Comparison of ENCODE assay signal across 8 cellular contexts in the genomic region with DNA sequence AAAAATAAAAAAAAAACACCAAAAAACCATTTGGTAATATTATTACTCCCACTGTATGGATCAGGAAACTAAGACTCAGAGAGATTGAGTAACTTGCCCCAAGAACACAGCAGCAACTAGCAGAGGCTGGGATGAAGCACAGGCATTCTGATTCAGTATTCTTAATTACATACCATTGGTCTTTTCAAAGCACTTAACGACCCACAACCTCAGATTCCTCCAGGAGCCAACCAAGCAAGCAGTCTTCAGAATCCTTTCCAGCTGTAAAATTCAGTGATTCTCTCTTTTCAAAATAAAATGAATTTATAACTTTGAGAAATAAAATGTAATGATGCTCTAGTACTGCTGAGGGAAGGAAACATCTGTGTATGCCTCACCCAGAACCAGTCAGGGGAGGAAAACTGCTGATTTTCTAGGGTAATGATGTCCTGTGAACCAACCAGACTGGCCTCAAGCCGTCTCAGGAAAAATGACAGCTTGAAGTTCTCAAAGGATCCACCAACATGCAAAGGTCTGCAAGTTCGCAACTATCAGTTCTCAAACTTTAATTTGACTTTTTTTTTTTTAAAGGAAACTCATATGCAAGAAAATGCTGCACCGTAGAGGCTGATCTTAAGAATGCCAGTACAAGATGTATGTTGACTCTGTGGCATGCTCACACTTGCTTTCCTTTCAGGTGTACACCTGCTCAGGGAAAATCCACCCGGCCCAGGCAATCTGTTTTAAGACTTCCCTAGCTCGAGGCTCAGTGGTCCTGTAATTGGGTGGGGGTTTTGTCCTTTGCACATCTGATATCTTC. TPM values are rescaled to one million over a fixed set of nuclear protein-coding genes. Genes with fewer than 3 reads are reported as not detected.
DNase-seq lines count a peak whose midpoint lies in the region; FAIRE-seq and TF ChIP-seq lines count a peak whose summit lies in the region.

No MANE protein-coding gene starts in this region.

- no peak for TF ChIP-seq POLR2A in endothelial cell of umbilical vein (IDR thresholded peaks at IDR 0.05; ENCODE audit: low read depth, low read length)

- dilution Hi-C loops in endothelial cell of umbilical vein (cut with MboI; ENCODE audit: extremely low pct_ligation_motif_present, low sequenced_read_pairs) = no loop called here

- peak overlapping the region; percentile 64 for H3K4me2 ChIP-seq in endothelial cell of umbilical vein (ENCODE audit: insufficient read depth, low read length)

- peak overlapping the region; percentile 5 for H2AFZ ChIP-seq in endothelial cell of umbilical vein (ENCODE audit: low read depth, low read length)

- FAIRE-seq in GM19239 (lab: Jason Lieb, UNC) (peak; percentile 11), endothelial cell of umbilical vein (lab: Jason Lieb, UNC) (no peak)

- H3K4me1 ChIP-seq in endothelial cell of umbilical vein (ENCODE audit: control insufficient read depth, extremely low read depth, insufficient read depth, low read length) (peaks cover 32% of the 10 kb centered on the region), rectal smooth muscle tissue (ENCODE audit: control insufficient read depth, insufficient read depth, low read length) (peaks cover 82% of the 10 kb centered on the region)

- POLR2A ChIA-PET in AG04449 (lab: Yijun Ruan, JAX) = interaction anchor here (0.7 to 3.7 kb wide), 5 partner anchors 11 to 86 kb away, joined by 3 to 24 read pairs (median 6); no protein-coding TSS in a partner anchor
- POLR2A ChIA-PET in endothelial cell of umbilical vein (lab: Charles Lee) = interaction anchor here (0.9 to 1.2 kb wide), 2 partner anchors 18 to 61 kb away, joined by 3 to 12 read pairs; partner anchors contain the start of gene SRSF1

- peaks cover 6% of the 10 kb centered on the region for H3K79me2 ChIP-seq in endothelial cell of umbilical vein (ENCODE audit: control insufficient read depth, insufficient read depth, low read length)

- no TSS peak for BruUV-seq in endothelial cell of umbilical vein (replicated peaks; lab: Mats Ljungman, UMichigan)

- intact Hi-C loops in endothelial cell of umbilical vein (cut with micrococcal nuclease) = no loop called here

- H3K4me3 ChIP-seq in AG04449 (ENCODE audit: low read depth, low read length) = peak overlapping the region; percentile 51
- H3K4me3 ChIP-seq in endothelial cell of umbilical vein (replicated peaks in 1 of 3; ENCODE audit: insufficient read depth in 1 of 3, low read depth in 1 of 3, low read length in 3 of 3) = peak overlapping the region in 1 of 3 experiments; percentile 36
- H3K4me3 ChIP-seq in rectal smooth muscle tissue (ENCODE audit: low read length) = peak overlapping the region; percentile 79

- H4K20me1 ChIP-seq in endothelial cell of umbilical vein (replicated peaks; ENCODE audit: control insufficient read depth, extremely low read depth, insufficient read depth, low read length) = no peaks in the 10 kb centered on the region

- no peak for DNase-seq in AG04449 (ENCODE audit: low read depth, low spot score)
- DNase-seq in GM19239 (ENCODE audit: insufficient read length, low spot score) = no peak
- DNase-seq in NCI-H2171 (lab: John Stamatoyannopoulos, UW) = peak; percentile 40
- no peak for DNase-seq in endothelial cell of umbilical vein (ENCODE audit: low read depth, low spot score)
- DNase-seq in SKM-1 (lab: John Stamatoyannopoulos, UW; ENCODE audit: unreplicated experiment) = no peak
- DNase-seq in NCI-H128 (lab: John Stamatoyannopoulos, UW; ENCODE audit: unreplicated experiment) = no peak
- no peak for DNase-seq in COLO829 (ENCODE audit: low spot score)

- H3K9me3 ChIP-seq in endothelial cell of umbilical vein (replicated peaks; ENCODE audit: control insufficient read depth, insufficient read depth, low read length) = no peaks in the 10 kb centered on the region

- H3K27ac ChIP-seq in endothelial cell of umbilical vein (ENCODE audit: insufficient read depth, low read depth, low read length) (no peak overlapping the region), rectal smooth muscle tissue (ENCODE audit: low read depth, low read length) (peak overlapping the region; percentile 97)

- TF ChIP-seq CTCF in AG04449 (IDR thresholded peaks at IDR 0.05; ENCODE audit: insufficient read depth, low read length, missing control alignments) (no peak), endothelial cell of umbilical vein (IDR thresholded peaks at IDR 0.05; ENCODE audit: extremely low read depth in 1 of 2, insufficient read depth in 1 of 2, low read depth in 1 of 2, low read length in 2 of 2) (no peak)

- no peaks in the 10 kb centered on the region for H3K9me1 ChIP-seq in endothelial cell of umbilical vein (replicated peaks; ENCODE audit: control insufficient read depth, extremely low read depth, insufficient read depth, low read length)

- H3K27me3 ChIP-seq in endothelial cell of umbilical vein (ENCODE audit: control insufficient read depth in 2 of 2, insufficient read depth in 2 of 2, low read length in 2 of 2) = no peaks in the 10 kb centered on the region
- H3K27me3 ChIP-seq in rectal smooth muscle tissue (ENCODE audit: control insufficient read depth, insufficient read depth, low read length) = no peaks in the 10 kb centered on the region

- H3K9ac ChIP-seq in endothelial cell of umbilical vein (replicated peaks; ENCODE audit: extremely low read depth, insufficient read depth, low read length) = peak overlapping the region; percentile 16
- peak overlapping the region; percentile 39 for H3K9ac ChIP-seq in rectal smooth muscle tissue (ENCODE audit: low read length)

- CTCF ChIA-PET in AG04449 (lab: Yijun Ruan, JAX) (interaction anchor here (0.8 to 6.4 kb wide), 10 partner anchors 10 to 91 kb away, joined by 3 to 47 read pairs (median 4); no protein-coding TSS in a partner anchor), endothelial cell of umbilical vein (lab: Charles Lee) (interaction anchor here (0.9 to 1.8 kb wide), 6 partner anchors 9 to 113 kb away, joined by 3 to 12 read pairs (median 6); partner anchors contain the start of gene CUEDC1)

- H3K36me3 ChIP-seq in endothelial cell of umbilical vein (ENCODE audit: control insufficient read depth in 2 of 2, extremely low read depth in 1 of 2, insufficient read depth in 2 of 2, low read length in 2 of 2) = no peaks in the 10 kb centered on the region
- no peaks in the 10 kb centered on the region for H3K36me3 ChIP-seq in rectal smooth muscle tissue (ENCODE audit: control insufficient read depth, insufficient read depth, low read length)

TF ChIP-seq in endothelial cell of umbilical vein, 7 proteins besides CTCF, POLR2A, EP300 and RAD21:
- TF ChIP-seq MYC (IDR thresholded peaks at IDR 0.05; ENCODE audit: low read depth, low read length) (no peak), FOS (IDR thresholded peaks at IDR 0.05; ENCODE audit: borderline replicate concordance, insufficient read depth, low read length) (peak; percentile 12), JUN (IDR thresholded peaks at IDR 0.05; ENCODE audit: borderline replicate concordance, insufficient read depth, insufficient read length, low read depth) (no peak), POLR2AphosphoS5 (IDR thresholded peaks at IDR 0.05; ENCODE audit: insufficient read depth, low read depth, low read length) (no peak), MAX (IDR thresholded peaks at IDR 0.05; ENCODE audit: insufficient read depth, insufficient read length) (no peak), GATA2 (IDR thresholded peaks at IDR 0.05; ENCODE audit: insufficient read depth, insufficient read length, low read depth, low read length) (no peak), EZH2 (IDR thresholded peaks at IDR 0.05; ENCODE audit: borderline replicate concordance, low read depth, low read length, severe bottlenecking) (no peak)
TF ChIP-seq in endothelial cell of umbilical vein: peak in this region for 1.

RNA-seq across cellular contexts. Expression of gene CUEDC1, which starts 9.0 kb away (rescaled TPM):
- 27.7 and 28.5 TPM in 2 replicates for total RNA-seq in endothelial cell of umbilical vein
- 15.8 and 16.5 TPM in 2 replicates for polyA plus RNA-seq in endothelial cell of umbilical vein
- polyA plus RNA-seq in endothelial cell of umbilical vein (2011; cell fraction: cytosol; rRNA removed) = 17.2 and 18.8 TPM in 2 replicates
- 47.0 and 57.2 TPM in 2 replicates for polyA plus RNA-seq in endothelial cell of umbilical vein (2011; cell fraction: nucleus; rRNA removed)
- 17.5 and 21.4 TPM in 2 replicates for polyA plus RNA-seq in endothelial cell of umbilical vein (2012)
- polyA minus RNA-seq in endothelial cell of umbilical vein = 13.2 and 16.3 TPM in 2 replicates
- 1.1 TPM for polyA minus RNA-seq in endothelial cell of umbilical vein (2011; cell fraction: cytosol; rRNA and poly(A)+ RNA removed)
- polyA minus RNA-seq in endothelial cell of umbilical vein (2011; cell fraction: nucleus; rRNA and poly(A)+ RNA removed) = 11.7 and 18.9 TPM in 2 replicates

RNA-seq across cellular contexts. Expression of gene VEZF1, which starts 41.9 kb away (rescaled TPM):
- total RNA-seq in endothelial cell of umbilical vein = 58.2 and 59.0 TPM in 2 replicates
- polyA plus RNA-seq in endothelial cell of umbilical vein = 26.9 and 27.8 TPM in 2 replicates
- 27.0 and 28.4 TPM in 2 replicates for polyA plus RNA-seq in endothelial cell of umbilical vein (2011; cell fraction: cytosol; rRNA removed)
- polyA plus RNA-seq in endothelial cell of umbilical vein (2011; cell fraction: nucleus; rRNA removed) = 31.4 and 38.2 TPM in 2 replicates
- 37.4 and 43.1 TPM in 2 replicates for polyA plus RNA-seq in endothelial cell of umbilical vein (2012)
- 57.0 and 59.8 TPM in 2 replicates for polyA minus RNA-seq in endothelial cell of umbilical vein
- polyA minus RNA-seq in endothelial cell of umbilical vein (2011; cell fraction: cytosol; rRNA and poly(A)+ RNA removed) = 31.0 TPM
- 30.9 and 35.3 TPM in 2 replicates for polyA minus RNA-seq in endothelial cell of umbilical vein (2011; cell fraction: nucleus; rRNA and poly(A)+ RNA removed)
